In the genomic region with DNA sequence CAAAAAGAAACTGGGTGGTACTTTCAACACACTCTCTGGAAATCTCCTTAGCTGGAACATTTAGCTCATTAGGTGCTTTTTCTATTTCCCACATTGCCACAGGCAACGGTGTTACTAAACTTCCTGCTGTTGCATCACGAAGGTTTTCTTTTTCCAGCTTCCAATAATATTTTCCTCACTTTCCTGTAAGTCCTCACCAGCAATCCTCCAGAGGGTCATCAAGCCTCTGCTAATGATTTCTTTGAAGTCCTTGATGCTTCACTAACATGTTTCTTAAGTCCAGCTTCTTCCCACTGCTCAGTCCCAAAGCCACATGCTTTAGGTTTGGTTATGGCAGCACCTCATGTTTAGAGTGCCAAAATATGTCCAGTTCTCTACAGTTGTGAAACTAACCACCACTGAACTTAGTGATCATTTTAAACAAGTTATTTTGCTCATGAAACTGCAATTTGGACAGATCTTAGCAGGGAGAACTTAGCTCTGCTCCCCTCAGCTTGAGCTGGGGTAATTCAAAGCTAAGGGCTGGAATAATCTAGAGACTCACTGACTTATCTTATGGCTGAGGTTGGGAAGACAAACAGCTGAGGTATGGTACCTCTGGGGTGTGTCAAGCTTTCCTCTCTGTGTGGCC, we compare ENCODE assay signal across 14 cellular contexts. TPM values are rescaled to one million over a fixed set of nuclear protein-coding genes. Genes with fewer than 3 reads are reported as not detected.
DNase-seq lines count a peak whose midpoint lies in the region; ATAC-seq and TF ChIP-seq lines count a peak whose summit lies in the region.
"Had no signal": no experiment of that assay in that cellular context is flagged by ENCODE, and none has a peak within 500 bp of the region (broad histone marks: within the 10 kb centered on the region; RNA-seq: fewer than 3 reads in every experiment).

No MANE protein-coding gene starts in this region.

- in situ Hi-C loops in gastrocnemius medialis (cut with MboI; ENCODE audit: low sequenced_read_pairs in 4 of 4): no loop called here

- H3K9me3 Mint-ChIP-seq in progenitor cell of endocrine pancreas (ENCODE audit: low read depth): peaks cover 3% of the 10 kb centered on the region

- DNase-seq in GM04504 (ENCODE audit: low read depth) (peak; percentile 4), adipocyte (ENCODE audit: low read depth) (peak; percentile 32), fibroblast of peridontal ligament (ENCODE audit: extremely low read depth) (peak; percentile 76), gastrocnemius medialis (no peak), esophagus muscularis mucosa (ENCODE audit: extremely low spot score) (no peak), progenitor cell of endocrine pancreas (ENCODE audit: low spot score, unreplicated experiment) (no peak)
- no peak for DNase-seq in NK-92 treated with Interleukin-12 subunit alpha and Interleukin-12 subunit beta, amount 100 ng/mL, for 24 hours (lab: John Stamatoyannopoulos, UW)
- DNase-seq: activated gamma-delta T cell, NCI-H1417 had no signal

- H3K4me3 ChIP-seq in adipocyte (ENCODE audit: low read length): peak overlapping the region; percentile 37
- no peak overlapping the region for H3K4me3 ChIP-seq in gastrocnemius medialis
- H3K4me3 ChIP-seq in esophagus muscularis mucosa: no peak overlapping the region
- H3K4me3 ChIP-seq: K562, neural progenitor cell had no signal

- ATAC-seq in gastrocnemius medialis: peak; percentile 36 to 47
- ATAC-seq in HG03571 (IDR thresholded peaks at IDR 0.05; ENCODE audit: unreplicated experiment): no peak
- ATAC-seq: K562, WTC11 had no signal

- no peaks in the 10 kb centered on the region for H3K36me3 Mint-ChIP-seq in progenitor cell of endocrine pancreas (ENCODE audit: insufficient read depth)
- H3K36me3 Mint-ChIP-seq: neural progenitor cell, WTC11 had no signal

- H3K4me1 ChIP-seq in adipocyte (ENCODE audit: control insufficient read depth, insufficient read depth, low read length) (peaks cover 23% of the 10 kb centered on the region), gastrocnemius medialis (no peaks in the 10 kb centered on the region), esophagus muscularis mucosa (no peaks in the 10 kb centered on the region)
- H3K4me1 ChIP-seq: neural progenitor cell had no signal

- no peaks in the 10 kb centered on the region for H3K27me3 Mint-ChIP-seq in progenitor cell of endocrine pancreas
- H3K27me3 Mint-ChIP-seq: B cell had no signal

- H3K36me3 ChIP-seq in adipocyte (ENCODE audit: control insufficient read depth, insufficient read depth, low read length, severe bottlenecking) (no peaks in the 10 kb centered on the region), gastrocnemius medialis (no peaks in the 10 kb centered on the region), esophagus muscularis mucosa (no peaks in the 10 kb centered on the region)
- H3K36me3 ChIP-seq: neural progenitor cell had no signal

- H3K9ac ChIP-seq in adipocyte (ENCODE audit: low read length): peak overlapping the region; percentile 78
- H3K9ac ChIP-seq: neural progenitor cell had no signal

- 57% methylated on average over 2 of the region's 2 CpGs for WGBS in esophagus muscularis mucosa

- H3K9me3 ChIP-seq in adipocyte (ENCODE audit: control insufficient read depth, low read length) (peaks cover 9% of the 10 kb centered on the region), gastrocnemius medialis (no peaks in the 10 kb centered on the region), esophagus muscularis mucosa (peaks cover 0 to 4% (median 0%) of the 10 kb centered on the region in 4 donors)

- H3K27ac ChIP-seq in gastrocnemius medialis (no peak overlapping the region), esophagus muscularis mucosa (replicated peaks in 1 of 4) (no peak overlapping the region)
- H3K27ac ChIP-seq: neural progenitor cell had no signal

- intact Hi-C loops in gastrocnemius medialis (cut with DNase I; ENCODE audit: low total_unique reads): no loop called here
- intact Hi-C loops in esophagus muscularis mucosa (cut with DNase I): no loop called here

- TF ChIP-seq EP300 in esophagus muscularis mucosa (IDR thresholded peaks at IDR 0.05): no peak

- no peaks in the 10 kb centered on the region for H3K27me3 ChIP-seq in adipocyte (replicated peaks; ENCODE audit: control insufficient read depth, insufficient read depth, low read length)
- H3K27me3 ChIP-seq in gastrocnemius medialis: no peaks in the 10 kb centered on the region
- peaks cover 0 to 3% (median 0%) of the 10 kb centered on the region in 4 donors for H3K27me3 ChIP-seq in esophagus muscularis mucosa
- H3K27me3 ChIP-seq: neural progenitor cell had no signal

- TF ChIP-seq CTCF in gastrocnemius medialis (IDR thresholded peaks at IDR 0.05 in 4 of 5, conservative IDR thresholded peaks at IDR 0.05 in 1 of 5): no peak
- no peak for TF ChIP-seq CTCF in esophagus muscularis mucosa (IDR thresholded peaks at IDR 0.05)
- TF ChIP-seq CTCF in progenitor cell of endocrine pancreas (IDR thresholded peaks at IDR 0.05; ENCODE audit: unreplicated experiment): no peak

- no peak overlapping the region for H3K27ac Mint-ChIP-seq in progenitor cell of endocrine pancreas
- H3K27ac Mint-ChIP-seq: B cell, neural progenitor cell, WTC11 had no signal

- no peaks in the 10 kb centered on the region for H3K4me1 Mint-ChIP-seq in progenitor cell of endocrine pancreas (ENCODE audit: low read depth)
- H3K4me1 Mint-ChIP-seq: B cell, WTC11 had no signal

- TF ChIP-seq POLR2A in gastrocnemius medialis (IDR thresholded peaks at IDR 0.05): no peak
- TF ChIP-seq POLR2A in esophagus muscularis mucosa (IDR thresholded peaks at IDR 0.05; ENCODE audit: low read depth): no peak

- H3K4me3 Mint-ChIP-seq in progenitor cell of endocrine pancreas (ENCODE audit: low read depth): no peak overlapping the region
- H3K4me3 Mint-ChIP-seq: B cell, neural progenitor cell, WTC11 had no signal

RNA-seq across cellular contexts. Expression of a gene that starts 39.9 kb away (rescaled TPM):
- total RNA-seq in gastrocnemius medialis (100 to 1,000 TPM in 3 of 4 donors, 10 to 100 TPM in 1; 94.2 to 380 (median 305) TPM), esophagus muscularis mucosa (10 to 100 TPM in 2 of 4 donors, 1 to 10 TPM in 2; 7.5 to 13.0 (median 10.3) TPM), progenitor cell of endocrine pancreas (7.4 and 8.0 TPM in 2 replicates)

Comparison
In these comparisons a context has a peak if more than half of its experiments do, and no peak if none do; other contexts are left out.
1. DNase-seq: peak in GM04504 (single experiment), adipocyte (single experiment) and fibroblast of peridontal ligament (single experiment); none in gastrocnemius medialis (0 of 2), esophagus muscularis mucosa (single experiment), NK-92 treated with Interleukin-12 subunit alpha and Interleukin-12 subunit beta, amount 100 ng/mL, for 24 hours (single experiment) and progenitor cell of endocrine pancreas (single experiment).
2. RNA of a gene that starts 39.9 kb away (total RNA-seq): 94.2 to 380 TPM in gastrocnemius medialis; 7.5 to 13.0 TPM in esophagus muscularis mucosa and 7.4 to 8.0 TPM in progenitor cell of endocrine pancreas; every median in the first group is over 4 times any median in the second.